8 cellular contexts compared by ENCODE assay signal in the genomic region with DNA sequence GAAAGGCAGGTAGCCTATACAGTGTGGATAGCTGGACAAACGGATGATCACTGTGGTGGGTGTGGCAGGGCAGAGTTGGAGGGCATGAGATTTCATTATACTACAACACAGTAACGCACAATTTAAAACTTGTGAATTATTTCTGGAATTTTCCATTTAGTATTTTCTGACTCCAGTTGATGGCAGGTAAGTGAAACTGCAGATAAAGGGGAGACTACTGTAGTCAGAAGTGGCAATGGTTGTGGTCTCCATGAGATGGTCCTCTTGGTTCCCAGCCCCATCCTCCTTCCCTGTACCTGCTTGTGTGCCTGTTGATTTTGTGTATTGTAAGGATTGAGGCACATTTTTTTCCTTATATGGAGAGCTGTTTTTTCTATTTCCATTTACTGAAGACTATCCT.
"Had no signal": no experiment of that assay in that cellular context is flagged by ENCODE, and none has a peak within 500 bp of the region (broad histone marks: within the 10 kb centered on the region; RNA-seq: fewer than 3 reads in every experiment).

No MANE protein-coding gene starts in this region.

- H3K4me2 ChIP-seq: KMS-11 had no signal

- H3K27ac ChIP-seq: HL-60, KMS-11 had no signal

- H3K4me3 Mint-ChIP-seq: IgD-negative memory B cell had no signal

- H3K27me3 Mint-ChIP-seq: IgD-negative memory B cell had no signal

- DNase-seq: IMR-90, KBM-7, KG1 had no signal

- H3K4me3 ChIP-seq: K562 had no signal

- H3K36me3 Mint-ChIP-seq: IgD-negative memory B cell had no signal

- FAIRE-seq: HTR-8/SVneo, K562 had no signal

- ATAC-seq: K562 had no signal

- H3K9me3 Mint-ChIP-seq: IgD-negative memory B cell had no signal

- H3K9ac ChIP-seq: KMS-11 had no signal
